Comparison of ENCODE assay signal across 9 cellular contexts in genomic region chr2:117396161-117396560, GRCh38.
"Had no signal": no experiment of that assay in that cellular context is flagged by ENCODE, and none has a peak within 500 bp of the region (broad histone marks: within the 10 kb centered on the region; RNA-seq: fewer than 3 reads in every experiment).

No MANE protein-coding gene starts in this region.

- H3K9me3 ChIP-seq: HAP-1 had no signal

- H3K36me3 ChIP-seq: HAP-1 had no signal

- ATAC-seq: GM23338, HCT116 had no signal

- H3K27ac ChIP-seq: GM23248 had no signal

- DNase-seq: GM23248, GOT3, H7, H9, HCEC 1CT, HFFc6 had no signal

- H3K4me1 ChIP-seq: HAP-1 had no signal

- H3K4me3 ChIP-seq: GM23248, GM23338, HAP-1 had no signal
